ENCODE assay signal across 26 cellular contexts in genomic region chr6:129516005-129516404, GRCh38.
"Had no signal": no experiment of that assay in that cellular context is flagged by ENCODE, and none has a peak within 500 bp of the region (broad histone marks: within the 10 kb centered on the region; RNA-seq: fewer than 3 reads in every experiment).

No MANE protein-coding gene starts in this region.

- H3K9me3 ChIP-seq: heart right ventricle, lower lobe of right lung, ovary, psoas muscle, spleen, thoracic aorta, transverse colon, upper lobe of right lung, uterus had no signal

- H3K27ac Mint-ChIP-seq: naive thymus-derived CD8-positive, alpha-beta T cell; stimulated activated naive B cell treated with anti-CD40 and anti-IgM and Interleukin-4, amounts not matched to agents 10 μg/mL and 1 μg/mL and 100 μg/mL, for 72 hours; stimulated activated naive CD8-positive, alpha-beta T cell treated with anti-CD3 and anti-CD28 coated beads, Interleukin-15, Interleukin-2, amounts not matched to agents 100 ng/mL and 50 ng/mL, for 24 hours had no signal

- H3K27me3 Mint-ChIP-seq: stimulated activated naive B cell treated with anti-CD40 and anti-IgM and Interleukin-4, amounts not matched to agents 10 μg/mL and 1 μg/mL and 100 μg/mL, for 72 hours; stimulated activated naive CD8-positive, alpha-beta T cell treated with anti-CD3 and anti-CD28 coated beads, Interleukin-15, Interleukin-2, amounts not matched to agents 100 ng/mL and 50 ng/mL, for 24 hours had no signal

- H3K36me3 ChIP-seq: ovary, spleen, transverse colon, uterus had no signal

- FAIRE-seq: colon, keratinocyte had no signal

- DNase-seq: dorsolateral prefrontal cortex; effector CD4-positive, alpha-beta T cell; foreskin melanocyte; glutamatergic neuron; heart right ventricle; hypothalamus; left ventricle myocardium superior; lower lobe of right lung; naive thymus-derived CD8-positive, alpha-beta T cell; occipital lobe; ovary; posterior cingulate gyrus; psoas muscle; right cardiac atrium; spleen; stimulated activated naive B cell treated with anti-CD40 and anti-IgM and Interleukin-4, amounts not matched to agents 10 μg/mL and 1 μg/mL and 100 μg/mL, for 72 hours; transverse colon; upper lobe of right lung; uterus had no signal

- H3K4me3 Mint-ChIP-seq: naive thymus-derived CD8-positive, alpha-beta T cell; stimulated activated naive B cell treated with anti-CD40 and anti-IgM and Interleukin-4, amounts not matched to agents 10 μg/mL and 1 μg/mL and 100 μg/mL, for 72 hours; stimulated activated naive CD8-positive, alpha-beta T cell treated with anti-CD3 and anti-CD28 coated beads, Interleukin-15, Interleukin-2, amounts not matched to agents 100 ng/mL and 50 ng/mL, for 24 hours had no signal

- H3K9me3 Mint-ChIP-seq: naive thymus-derived CD8-positive, alpha-beta T cell; stimulated activated naive B cell treated with anti-CD40 and anti-IgM and Interleukin-4, amounts not matched to agents 10 μg/mL and 1 μg/mL and 100 μg/mL, for 72 hours; stimulated activated naive CD8-positive, alpha-beta T cell treated with anti-CD3 and anti-CD28 coated beads, Interleukin-15, Interleukin-2, amounts not matched to agents 100 ng/mL and 50 ng/mL, for 24 hours had no signal

- H3K4me3 ChIP-seq: dorsolateral prefrontal cortex, heart right ventricle, lower lobe of right lung, ovary, psoas muscle, skin epidermis, spleen, thoracic aorta, transverse colon, upper lobe of right lung, uterus had no signal

- H3K27me3 ChIP-seq: dorsolateral prefrontal cortex, heart right ventricle, ovary, spleen, transverse colon, upper lobe of right lung, uterus had no signal

- H3K4me1 ChIP-seq: lower lobe of right lung, psoas muscle, transverse colon, upper lobe of right lung, uterus had no signal

- ATAC-seq: esophagus mucosa; left ventricle myocardium superior; lower lobe of right lung; naive thymus-derived CD8-positive, alpha-beta T cell; right cardiac atrium; stimulated activated naive B cell treated with anti-CD40 and anti-IgM and Interleukin-4, amounts not matched to agents 10 μg/mL and 1 μg/mL and 100 μg/mL, for 72 hours; upper lobe of right lung had no signal

- H3K27ac ChIP-seq: dorsolateral prefrontal cortex, epithelial cell of prostate, heart right ventricle, lower lobe of right lung, ovary, psoas muscle, skin epidermis, spleen, thoracic aorta, transverse colon, upper lobe of right lung, uterus had no signal

- H3K4me1 Mint-ChIP-seq: naive thymus-derived CD8-positive, alpha-beta T cell had no signal

- H3K36me3 Mint-ChIP-seq: naive thymus-derived CD8-positive, alpha-beta T cell; stimulated activated naive B cell treated with anti-CD40 and anti-IgM and Interleukin-4, amounts not matched to agents 10 μg/mL and 1 μg/mL and 100 μg/mL, for 72 hours had no signal
